ENCODE assay signal across 21 cellular contexts in genomic region chr3:161252143-161252542, GRCh38.
"Had no signal": no experiment of that assay in that cellular context is flagged by ENCODE, and none has a peak within 500 bp of the region (broad histone marks: within the 10 kb centered on the region; RNA-seq: fewer than 3 reads in every experiment).

No MANE protein-coding gene starts in this region.

- DNase-seq: Karpas-422, KG1, MM.1S, NCI-H1092 treated with DMSO at 0.1 percent for 48 hours, NCI-H1436, NCI-H187, NCI-H2029, NCI-H2081 treated with DMSO at 0.1 percent for 48 hours, NCI-H2171, NCI-H226, NCI-H446, NCI-H510A, NCI-H524 treated with DMSO at 0.1 percent for 48 hours, NCI-H69, NCI-H774, RPMI8226, SHP77, SK-N-SH, SW 1271, T-cell had no signal

- H3K4me2 ChIP-seq: SK-N-SH had no signal

- H3K4me3 Mint-ChIP-seq: T-cell had no signal

- ATAC-seq: T-cell had no signal

- H3K27me3 Mint-ChIP-seq: T-cell had no signal

- FAIRE-seq: RCC 7860 had no signal

- H3K9me3 Mint-ChIP-seq: T-cell had no signal

- H3K9ac ChIP-seq: SK-N-SH had no signal

- H3K27ac Mint-ChIP-seq: T-cell had no signal

- H3K9me3 ChIP-seq: SK-N-SH had no signal
